Comparison of ENCODE assay signal across 19 cellular contexts in genomic region chr20:47648943-47649342, GRCh38.
"Had no signal": no experiment of that assay in that cellular context is flagged by ENCODE, and none has a peak within 500 bp of the region (broad histone marks: within the 10 kb centered on the region; RNA-seq: fewer than 3 reads in every experiment).

No MANE protein-coding gene starts in this region.

- ATAC-seq: activated T-cell treated with anti-CD3 and anti-CD28 coated beads, Interleukin-2, amount 50 U/mL, for 4 hours; esophagus mucosa; gastroesophageal sphincter; heart left ventricle; left lung; SK-N-SH treated with all-trans-retinoic acid at 6 μM for 48 hours; T-cell had no signal

- H3K27ac ChIP-seq: gastroesophageal sphincter, heart left ventricle, left lung, thoracic aorta, upper lobe of left lung had no signal

- H3K4me3 Mint-ChIP-seq: activated CD4-positive, alpha-beta memory T cell treated with anti-CD3 and anti-CD28 coated beads, Interleukin-2, amount 10 ng/mL, durations not matched to agents 7 days and 5 days; activated naive CD4-positive, alpha-beta T cell treated with anti-CD3 and anti-CD28 coated beads, Interleukin-2, amount 50 U/mL, for 24 hours; activated T-cell treated with anti-CD3 and anti-CD28 coated beads, Interleukin-2, amount 50 U/mL, for 4 hours; neural crest cell; T-cell had no signal

- H3K9me3 Mint-ChIP-seq: activated CD4-positive, alpha-beta memory T cell treated with anti-CD3 and anti-CD28 coated beads, Interleukin-2, amount 10 ng/mL, durations not matched to agents 7 days and 5 days; activated naive CD4-positive, alpha-beta T cell treated with anti-CD3 and anti-CD28 coated beads, Interleukin-2, amount 50 U/mL, for 24 hours; activated T-cell treated with anti-CD3 and anti-CD28 coated beads, Interleukin-2, amount 50 U/mL, for 4 hours; neural crest cell; T-cell had no signal

- H3K4me3 ChIP-seq: gastroesophageal sphincter, heart left ventricle, left lung, thoracic aorta, upper lobe of left lung had no signal

- H3K9me3 ChIP-seq: gastroesophageal sphincter, heart left ventricle, left lung, thoracic aorta, upper lobe of left lung had no signal

- H3K27ac Mint-ChIP-seq: activated CD4-positive, alpha-beta memory T cell treated with anti-CD3 and anti-CD28 coated beads, Interleukin-2, amount 10 ng/mL, durations not matched to agents 7 days and 5 days; activated naive CD4-positive, alpha-beta T cell treated with anti-CD3 and anti-CD28 coated beads, Interleukin-2, amount 50 U/mL, for 24 hours; progenitor cell of endocrine pancreas; T-cell had no signal

- H3K4me1 Mint-ChIP-seq: activated CD4-positive, alpha-beta memory T cell treated with anti-CD3 and anti-CD28 coated beads, Interleukin-2, amount 10 ng/mL, durations not matched to agents 7 days and 5 days had no signal

- H3K27me3 ChIP-seq: gastroesophageal sphincter, heart left ventricle, left lung, upper lobe of left lung had no signal

- H3K27me3 Mint-ChIP-seq: activated CD4-positive, alpha-beta memory T cell treated with anti-CD3 and anti-CD28 coated beads, Interleukin-2, amount 10 ng/mL, durations not matched to agents 7 days and 5 days; activated naive CD4-positive, alpha-beta T cell treated with anti-CD3 and anti-CD28 coated beads, Interleukin-2, amount 50 U/mL, for 24 hours; progenitor cell of endocrine pancreas; T-cell had no signal

- H3K4me1 ChIP-seq: gastroesophageal sphincter, left lung, upper lobe of left lung had no signal

- DNase-seq: activated CD4-positive, alpha-beta memory T cell treated with anti-CD3 and anti-CD28 coated beads, Interleukin-2, amount 10 ng/mL, durations not matched to agents 7 days and 5 days; activated CD4-positive, alpha-beta T cell treated with anti-CD3 and anti-CD28 coated beads for 48 hours; activated CD4-positive, CD25-positive, alpha-beta regulatory T cell; activated effector memory CD4-positive, alpha-beta T cell treated with anti-CD3 and anti-CD28 coated beads, Interleukin-2, amount 50 U/mL, for 16 hours; activated T-cell treated with anti-CD3 and anti-CD28 coated beads, Interleukin-2, amount 50 U/mL, for 4 hours; cerebellar nuclear complex; cortex of kidney; heart left ventricle; kidney; left lung; T-cell; upper lobe of left lung had no signal
